ENCODE assay signal across 8 cellular contexts in the genomic region with DNA sequence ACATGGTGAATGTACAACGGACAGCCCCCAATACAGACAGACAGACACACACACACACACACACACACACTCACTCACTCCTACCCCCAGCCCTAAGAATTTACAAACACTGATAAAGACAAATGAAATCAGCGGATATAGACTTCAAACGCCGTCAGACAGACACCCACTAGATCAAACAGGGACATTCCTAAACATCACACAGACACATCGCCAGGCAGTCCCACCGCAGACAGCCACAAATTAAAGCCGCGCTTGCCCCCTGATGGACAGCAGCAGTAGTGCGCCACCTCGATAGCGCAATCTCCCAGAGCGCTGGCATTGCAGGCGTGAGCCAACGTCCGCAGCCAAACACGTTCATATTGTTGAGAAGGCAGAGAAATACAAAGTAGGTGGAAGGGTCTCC. TPM values are rescaled to one million over a fixed set of nuclear protein-coding genes. Genes with fewer than 3 reads are reported as not detected.
DNase-seq lines count a peak whose midpoint lies in the region; ATAC-seq and TF ChIP-seq lines count a peak whose summit lies in the region.

No MANE protein-coding gene starts in this region.

- 1 to 4% (median 3%) methylated on average over 11 to 16 of the region's 16 CpGs for WGBS in heart left ventricle, 4 donors

- TF ChIP-seq CTCF in MM.1S (IDR thresholded peaks at IDR 0.05; ENCODE audit: low read length) (peak; percentile 99), heart left ventricle (IDR thresholded peaks at IDR 0.05) (peak; percentile 67 to 86 (median 80))

- DNase-seq in D341Med (ENCODE audit: low spot score) (peak; percentile 89), MM.1S (peak; percentile 92), SW480 (ENCODE audit: low spot score) (peak; percentile 87), heart left ventricle (peak; percentile 68 to 89 (median 80))
- peak; percentile 88 for DNase-seq in activated naive CD8-positive, alpha-beta T cell treated with anti-CD3 and anti-CD28 coated beads, Interleukin-2, amount 10 ng/mL, durations not matched to agents 7 days and 5 days

- peak overlapping the region; percentile 78 for H3K27ac Mint-ChIP-seq in activated naive CD8-positive, alpha-beta T cell treated with anti-CD3 and anti-CD28 coated beads, Interleukin-2, amount 10 ng/mL, durations not matched to agents 7 days and 5 days

- H3K36me3 ChIP-seq in MM.1S (replicated peaks; ENCODE audit: insufficient read depth, low read length) (no peaks in the 10 kb centered on the region), heart left ventricle (no peaks in the 10 kb centered on the region), rectal smooth muscle tissue (ENCODE audit: control insufficient read depth, insufficient read depth, low read length) (no peaks in the 10 kb centered on the region)

- ATAC-seq in GM21528 (IDR thresholded peaks at IDR 0.05; ENCODE audit: low FRiP score, unreplicated experiment) (peak; percentile 61), heart left ventricle (peak; percentile 69 to 96 (median 90)), GM19351 (IDR thresholded peaks at IDR 0.05; ENCODE audit: unreplicated experiment) (no peak)
- peak; percentile 84 for ATAC-seq in activated naive CD8-positive, alpha-beta T cell treated with anti-CD3 and anti-CD28 coated beads, Interleukin-2, amount 10 ng/mL, durations not matched to agents 7 days and 5 days (ENCODE audit: low read depth)

- TF ChIP-seq POLR2A in heart left ventricle (IDR thresholded peaks at IDR 0.05) = no peak

- no peaks in the 10 kb centered on the region for H3K9me2 ChIP-seq in MM.1S (replicated peaks; ENCODE audit: insufficient read depth, low read length)

- H3K36me3 Mint-ChIP-seq in activated naive CD8-positive, alpha-beta T cell treated with anti-CD3 and anti-CD28 coated beads, Interleukin-2, amount 10 ng/mL, durations not matched to agents 7 days and 5 days = no peaks in the 10 kb centered on the region

- peaks cover 17% of the 10 kb centered on the region for H3K4me1 Mint-ChIP-seq in activated naive CD8-positive, alpha-beta T cell treated with anti-CD3 and anti-CD28 coated beads, Interleukin-2, amount 10 ng/mL, durations not matched to agents 7 days and 5 days

- H3K79me2 ChIP-seq in MM.1S (ENCODE audit: low read length) = no peaks in the 10 kb centered on the region

- H3K9me3 ChIP-seq in MM.1S (replicated peaks; ENCODE audit: insufficient read depth, low read length) = no peaks in the 10 kb centered on the region
- no peaks in the 10 kb centered on the region for H3K9me3 ChIP-seq in heart left ventricle

- H2AFZ ChIP-seq in MM.1S (ENCODE audit: low read length) = no peak overlapping the region

- peak overlapping the region; percentile 82 for H3K4me3 Mint-ChIP-seq in activated naive CD8-positive, alpha-beta T cell treated with anti-CD3 and anti-CD28 coated beads, Interleukin-2, amount 10 ng/mL, durations not matched to agents 7 days and 5 days

- H4K20me1 ChIP-seq in MM.1S (ENCODE audit: insufficient read depth, low read length) = no peaks in the 10 kb centered on the region

- H3K9ac ChIP-seq in MM.1S (ENCODE audit: low read length) (no peak overlapping the region), rectal smooth muscle tissue (ENCODE audit: low read length) (no peak overlapping the region)

- H3K4me1 ChIP-seq in MM.1S (ENCODE audit: low read length) = peaks cover 8% of the 10 kb centered on the region
- peaks cover 0 to 9% (median 5%) of the 10 kb centered on the region in 12 donors for H3K4me1 ChIP-seq in heart left ventricle
- H3K4me1 ChIP-seq in rectal smooth muscle tissue (ENCODE audit: control insufficient read depth, insufficient read depth, low read length) = no peaks in the 10 kb centered on the region

- H3K27me3 ChIP-seq in MM.1S (replicated peaks; ENCODE audit: insufficient read depth, low read length) (no peaks in the 10 kb centered on the region), heart left ventricle (peaks cover 0 to 23% (median 0%) of the 10 kb centered on the region in 9 donors), rectal smooth muscle tissue (ENCODE audit: control insufficient read depth, insufficient read depth, low read length) (no peaks in the 10 kb centered on the region)

- intact Hi-C loops in heart left ventricle (cut with DNase I) = loop anchor here (1.0 to 5.0 kb wide), 10 partner anchors 120 to 346 kb away; partner anchors contain the start of genes TRIP10 (in 6 of the 10) and GPR108 (in 1 of the 10)

- no peaks in the 10 kb centered on the region for H3K27me3 Mint-ChIP-seq in activated naive CD8-positive, alpha-beta T cell treated with anti-CD3 and anti-CD28 coated beads, Interleukin-2, amount 10 ng/mL, durations not matched to agents 7 days and 5 days

- peaks cover 21% of the 10 kb centered on the region for H3F3A ChIP-seq in MM.1S (ENCODE audit: insufficient read depth, low read length)

- peak overlapping the region; percentile 36; the same call in 1 of the 2 replicates for H3K4me3 ChIP-seq in MM.1S (ENCODE audit: low read length)
- peak overlapping the region in 10 of 12 donors; percentile 8 to 53 (median 34) for H3K4me3 ChIP-seq in heart left ventricle
- peak overlapping the region; percentile 24 for H3K4me3 ChIP-seq in rectal smooth muscle tissue (ENCODE audit: low read length)

- POLR2A ChIA-PET in activated naive CD8-positive, alpha-beta T cell treated with anti-CD3 and anti-CD28 coated beads, Interleukin-2, amount 10 ng/mL, durations not matched to agents 7 days and 5 days (lab: Charles Lee) = interaction anchor here (0.7 to 2.1 kb wide), 5 partner anchors 90 to 439 kb away, joined by 3 to 23 read pairs (median 9); partner anchors contain the start of genes GPR108, KHSRP, TRIP10 and VAV1

- no peaks in the 10 kb centered on the region for H3K9me3 Mint-ChIP-seq in activated naive CD8-positive, alpha-beta T cell treated with anti-CD3 and anti-CD28 coated beads, Interleukin-2, amount 10 ng/mL, durations not matched to agents 7 days and 5 days

- peak overlapping the region; percentile 48 for H3K4me2 ChIP-seq in MM.1S (ENCODE audit: low read depth, low read length)

- H3K27ac ChIP-seq in MM.1S (ENCODE audit: low read length) (peak overlapping the region; percentile 30; the same call in 1 of the 2 replicates), heart left ventricle (peak overlapping the region in 1 of 12 donors; percentile 60), rectal smooth muscle tissue (ENCODE audit: low read depth, low read length) (no peak overlapping the region)

RNA-seq across cellular contexts. Expression of gene ADGRE1, which starts 24.7 kb away (rescaled TPM):
- total RNA-seq in activated naive CD8-positive, alpha-beta T cell treated with anti-CD3 and anti-CD28 coated beads, Interleukin-2, amount 10 ng/mL, durations not matched to agents 7 days and 5 days = 1 to 10 TPM in 1 of 2 experiments, under 1 TPM in 1; 0.83 to 1.0 TPM
- total RNA-seq in heart left ventricle = 1 to 10 TPM in 2 of 9 donors, under 1 TPM in 2, not detected in 5; 0.18 to 6.4 (median 0.97) TPM
- under 1 TPM in 1 of 2 donors, not detected in 1; 0.12 TPM for polyA plus RNA-seq in heart left ventricle
